In genomic region chr22:49547751-49548239, GRCh38 we compare ENCODE assay signal across 17 cellular contexts.
"Had no signal": no experiment of that assay in that cellular context is flagged by ENCODE, and none has a peak within 500 bp of the region (broad histone marks: within the 10 kb centered on the region; RNA-seq: fewer than 3 reads in every experiment).

No MANE protein-coding gene starts in this region.

- H3K9me3 ChIP-seq: gastrocnemius medialis had no signal

- H3K4me1 ChIP-seq: body of pancreas, gastrocnemius medialis, heart right ventricle had no signal

- DNase-seq: activated CD4-positive, alpha-beta T cell treated with anti-CD3 and anti-CD28 coated beads for 48 hours; activated naive CD4-positive, alpha-beta T cell treated with anti-CD3 and anti-CD28 coated beads, Interleukin-2, amount 50 U/mL, for 16 hours; activated T-cell treated with anti-CD3 and anti-CD28 coated beads for 4 hours; amniotic stem cell; effector memory CD4-positive, alpha-beta T cell; gastrocnemius medialis; heart right ventricle; mucosa of descending colon; occipital lobe; stimulated activated CD4-positive, alpha-beta T cell treated with anti-CD3 and anti-CD28 coated beads, Interleukin-15, amount 100 ng/mL, for 24 hours; stimulated activated CD4-positive, alpha-beta T cell treated with anti-CD3 and anti-CD28 coated beads, Interleukin-4, amount 100 ng/mL, for 24 hours; T-helper 1 cell had no signal

- ATAC-seq: activated T-helper 17 cell treated with anti-CD3 and anti-CD28 coated beads, Interleukin-2, amount 50 U/mL, for 72 hours; body of pancreas; gastrocnemius medialis; mucosa of descending colon; naive thymus-derived CD8-positive, alpha-beta T cell had no signal

- H3K4me3 ChIP-seq: body of pancreas, gastrocnemius medialis, heart right ventricle, mucosa of descending colon, thoracic aorta had no signal

- H3K27ac ChIP-seq: body of pancreas, epithelial cell of prostate, gastrocnemius medialis, heart right ventricle, thoracic aorta had no signal

- H3K27me3 ChIP-seq: body of pancreas, gastrocnemius medialis had no signal

- H3K36me3 ChIP-seq: gastrocnemius medialis, heart right ventricle, thoracic aorta had no signal
